In the genomic region with DNA sequence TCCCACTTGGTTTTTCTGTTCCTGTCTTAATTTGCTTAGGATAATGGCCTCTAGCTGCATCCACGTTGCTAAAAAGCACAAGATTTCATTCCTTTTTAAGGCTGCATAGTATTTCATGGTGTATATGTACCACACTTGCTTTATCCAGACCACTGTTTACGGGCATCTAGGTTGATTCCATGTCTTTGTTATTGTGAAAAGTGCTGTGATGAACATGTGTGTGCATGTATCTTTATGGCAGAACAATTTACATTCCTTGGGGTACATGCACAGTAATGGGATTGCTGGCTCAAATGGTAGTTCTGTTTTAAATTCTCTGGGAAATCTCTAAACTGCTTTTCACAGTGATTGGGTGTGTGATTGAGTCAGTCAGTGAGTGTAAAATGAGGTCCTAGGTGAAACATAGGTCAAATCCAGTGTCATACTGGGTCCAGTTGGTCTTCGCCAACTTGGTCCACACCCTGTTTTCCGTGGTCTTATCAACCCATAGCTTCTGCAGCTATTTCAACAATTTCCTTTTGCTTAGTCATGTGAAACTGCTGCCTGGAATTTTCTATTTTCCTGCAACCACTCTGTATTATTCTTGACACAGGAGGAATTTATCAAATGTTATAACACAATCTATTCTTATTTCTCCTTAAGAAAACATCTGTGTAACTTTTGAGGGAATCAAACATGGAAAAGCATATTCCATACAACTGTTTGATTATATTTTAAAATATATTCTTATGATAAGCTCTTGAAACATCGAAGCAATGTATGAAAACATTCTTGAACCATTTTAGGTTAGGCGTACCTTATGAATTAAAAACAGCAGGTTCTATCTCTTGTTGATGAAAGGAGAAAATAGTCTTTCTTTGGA, we compare ENCODE assay signal across 1 cellular context.
TF ChIP-seq lines count a peak whose summit lies in the region.

No MANE protein-coding gene starts in this region.

TF ChIP-seq in K562, 482 proteins besides CTCF, POLR2A, EP300 and RAD21 (continued from another document and continues in another):
- TF ChIP-seq ZNF75A (CRISPR knock-in tag; IDR thresholded peaks at IDR 0.05) (0 out of 2 replicates have a peak, but pooled peaks have one; percentile 8), SP2 (IDR thresholded peaks at IDR 0.05; ENCODE audit: extremely low read depth, low read depth, low read length, poor library complexity, severe bottlenecking) (no peak), MAZ (CRISPR knock-in tag; conservative IDR thresholded peaks at IDR 0.05 in 1 of 2, IDR thresholded peaks at IDR 0.05 in 1 of 2) (peak in 1 of 2 experiments; percentile 27; a peak in 1 of 4 replicates), RBM22 (IDR thresholded peaks at IDR 0.05; ENCODE audit: low read depth, low read length, poor library complexity, severe bottlenecking) (no peak), PREB (CRISPR knock-in tag; IDR thresholded peaks at IDR 0.05) (no peak), SMC3 (conservative IDR thresholded peaks at IDR 0.05; ENCODE audit: insufficient read depth, low read depth, low read length) (no peak), PRPF4 (IDR thresholded peaks at IDR 0.05; ENCODE audit: insufficient read depth, low read depth, low read length, poor library complexity, severe bottlenecking) (no peak), ZNF766 (CRISPR knock-in tag; conservative IDR thresholded peaks at IDR 0.05) (peak; percentile 75), ZNF77 (CRISPR knock-in tag; IDR thresholded peaks at IDR 0.05) (no peak), ARID3B (CRISPR knock-in tag; IDR thresholded peaks at IDR 0.05; ENCODE audit: borderline replicate concordance) (no peak), TBP (optimal IDR thresholded peaks at IDR 0.05; ENCODE audit: low read depth, low read length) (no peak), HINFP (tag; conservative IDR thresholded peaks at IDR 0.05; ENCODE audit: low read depth) (no peak), ZNF347 (CRISPR knock-in tag; IDR thresholded peaks at IDR 0.05; ENCODE audit: low read depth) (no peak), SRF (CRISPR knock-in tag; IDR thresholded peaks at IDR 0.05) (no peak), ATF7 (IDR thresholded peaks at IDR 0.05) (peak; percentile 80), FUS (optimal IDR thresholded peaks at IDR 0.05; ENCODE audit: low read depth, low read length) (no peak), ZFPM2 (CRISPR knock-in tag; IDR thresholded peaks at IDR 0.05) (no peak), ETV1 (tag; conservative IDR thresholded peaks at IDR 0.05; ENCODE audit: low read depth) (peak; percentile 65; the same call in 1 of the 2 replicates), ZNF134 (CRISPR knock-in tag; conservative IDR thresholded peaks at IDR 0.05) (no peak), ZBTB7A (IDR thresholded peaks at IDR 0.05; ENCODE audit: borderline replicate concordance, control insufficient read depth, low read depth, low read length) (no peak), ZBTB43 (CRISPR knock-in tag; IDR thresholded peaks at IDR 0.05) (no peak), SOX6 (IDR thresholded peaks at IDR 0.05) (peak; percentile 90), TAF1 (IDR thresholded peaks at IDR 0.05; ENCODE audit: control insufficient read depth, extremely low read depth, insufficient read depth, low read length, severe bottlenecking) (no peak), ZNF589 (CRISPR knock-in tag; IDR thresholded peaks at IDR 0.05; ENCODE audit: low read depth) (no peak), KDM1A (IDR thresholded peaks at IDR 0.05) (peak; percentile 100), PCBP1 (IDR thresholded peaks at IDR 0.05; ENCODE audit: low read depth, low read length, poor library complexity, severe bottlenecking) (no peak), BRD9 (IDR thresholded peaks at IDR 0.05; ENCODE audit: low read depth, partially characterized antibody) (peak; percentile 46), PTBP1 (IDR thresholded peaks at IDR 0.05; ENCODE audit: low read depth, low read length) (no peak), ZNF197 (CRISPR knock-in tag; IDR thresholded peaks at IDR 0.05; ENCODE audit: low read depth) (peak; percentile 72; the same call in 1 of the 2 replicates), HLTF (IDR thresholded peaks at IDR 0.05) (no peak), MEF2A (IDR thresholded peaks at IDR 0.05; ENCODE audit: control insufficient read depth, low read depth, low read length) (no peak), ARNT (IDR thresholded peaks at IDR 0.05) (peak in 1 of 2 experiments; percentile 87; a peak in 1 of 4 replicates), ZNF212 (CRISPR knock-in tag; IDR thresholded peaks at IDR 0.05) (no peak), SETDB1 (IDR thresholded peaks at IDR 0.05; ENCODE audit: low read length) (no peak), CXXC5 (CRISPR knock-in tag; IDR thresholded peaks at IDR 0.05) (peak; percentile 91), RBM14 (IDR thresholded peaks at IDR 0.05; ENCODE audit: borderline replicate concordance, insufficient read depth, low read depth, low read length) (no peak), TRIM28 (IDR thresholded peaks at IDR 0.05) (no peak), MEF2D (tag; conservative IDR thresholded peaks at IDR 0.05; ENCODE audit: low read depth) (0 out of 2 replicates have a peak, but pooled peaks have one; percentile 27), ATF2 (CRISPR knock-in tag; IDR thresholded peaks at IDR 0.05) (no peak), GATA2 (CRISPR knock-in tag; IDR thresholded peaks at IDR 0.05) (no peak), CHD4 (IDR thresholded peaks at IDR 0.05; ENCODE audit: insufficient read depth, insufficient replicate concordance, low read depth, low read length, poor library complexity, severe bottlenecking) (no peak), HDAC6 (IDR thresholded peaks at IDR 0.05; ENCODE audit: low read depth, low read length) (no peak), CHD2 (IDR thresholded peaks at IDR 0.05; ENCODE audit: low read depth, low read length) (no peak), GABPB2 (CRISPR knock-in tag; conservative IDR thresholded peaks at IDR 0.05) (no peak), SMARCC2 (IDR thresholded peaks at IDR 0.05; ENCODE audit: low read depth) (peak; percentile 90), DACH1 (IDR thresholded peaks at IDR 0.05; ENCODE audit: partially characterized antibody) (peak; percentile 75)
- TF ChIP-seq, protein P1, sequence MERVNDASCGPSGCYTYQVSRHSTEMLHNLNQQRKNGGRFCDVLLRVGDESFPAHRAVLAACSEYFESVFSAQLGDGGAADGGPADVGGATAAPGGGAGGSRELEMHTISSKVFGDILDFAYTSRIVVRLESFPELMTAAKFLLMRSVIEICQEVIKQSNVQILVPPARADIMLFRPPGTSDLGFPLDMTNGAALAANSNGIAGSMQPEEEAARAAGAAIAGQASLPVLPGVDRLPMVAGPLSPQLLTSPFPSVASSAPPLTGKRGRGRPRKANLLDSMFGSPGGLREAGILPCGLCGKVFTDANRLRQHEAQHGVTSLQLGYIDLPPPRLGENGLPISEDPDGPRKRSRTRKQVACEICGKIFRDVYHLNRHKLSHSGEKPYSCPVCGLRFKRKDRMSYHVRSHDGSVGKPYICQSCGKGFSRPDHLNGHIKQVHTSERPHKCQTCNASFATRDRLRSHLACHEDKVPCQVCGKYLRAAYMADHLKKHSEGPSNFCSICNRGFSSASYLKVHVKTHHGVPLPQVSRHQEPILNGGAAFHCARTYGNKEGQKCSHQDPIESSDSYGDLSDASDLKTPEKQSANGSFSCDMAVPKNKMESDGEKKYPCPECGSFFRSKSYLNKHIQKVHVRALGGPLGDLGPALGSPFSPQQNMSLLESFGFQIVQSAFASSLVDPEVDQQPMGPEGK (CRISPR knock-in tag; IDR thresholded peaks at IDR 0.05; ENCODE audit: borderline replicate concordance): no peak
- TF ChIP-seq, protein P2, sequence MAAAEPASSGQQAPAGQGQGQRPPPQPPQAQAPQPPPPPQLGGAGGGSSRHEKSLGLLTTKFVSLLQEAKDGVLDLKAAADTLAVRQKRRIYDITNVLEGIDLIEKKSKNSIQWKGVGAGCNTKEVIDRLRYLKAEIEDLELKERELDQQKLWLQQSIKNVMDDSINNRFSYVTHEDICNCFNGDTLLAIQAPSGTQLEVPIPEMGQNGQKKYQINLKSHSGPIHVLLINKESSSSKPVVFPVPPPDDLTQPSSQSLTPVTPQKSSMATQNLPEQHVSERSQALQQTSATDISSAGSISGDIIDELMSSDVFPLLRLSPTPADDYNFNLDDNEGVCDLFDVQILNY (CRISPR knock-in tag; IDR thresholded peaks at IDR 0.05): no peak
- TF ChIP-seq, protein P3, sequence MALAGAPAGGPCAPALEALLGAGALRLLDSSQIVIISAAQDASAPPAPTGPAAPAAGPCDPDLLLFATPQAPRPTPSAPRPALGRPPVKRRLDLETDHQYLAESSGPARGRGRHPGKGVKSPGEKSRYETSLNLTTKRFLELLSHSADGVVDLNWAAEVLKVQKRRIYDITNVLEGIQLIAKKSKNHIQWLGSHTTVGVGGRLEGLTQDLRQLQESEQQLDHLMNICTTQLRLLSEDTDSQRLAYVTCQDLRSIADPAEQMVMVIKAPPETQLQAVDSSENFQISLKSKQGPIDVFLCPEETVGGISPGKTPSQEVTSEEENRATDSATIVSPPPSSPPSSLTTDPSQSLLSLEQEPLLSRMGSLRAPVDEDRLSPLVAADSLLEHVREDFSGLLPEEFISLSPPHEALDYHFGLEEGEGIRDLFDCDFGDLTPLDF (CRISPR knock-in tag; IDR thresholded peaks at IDR 0.05): no peak
- TF ChIP-seq, protein P4, sequence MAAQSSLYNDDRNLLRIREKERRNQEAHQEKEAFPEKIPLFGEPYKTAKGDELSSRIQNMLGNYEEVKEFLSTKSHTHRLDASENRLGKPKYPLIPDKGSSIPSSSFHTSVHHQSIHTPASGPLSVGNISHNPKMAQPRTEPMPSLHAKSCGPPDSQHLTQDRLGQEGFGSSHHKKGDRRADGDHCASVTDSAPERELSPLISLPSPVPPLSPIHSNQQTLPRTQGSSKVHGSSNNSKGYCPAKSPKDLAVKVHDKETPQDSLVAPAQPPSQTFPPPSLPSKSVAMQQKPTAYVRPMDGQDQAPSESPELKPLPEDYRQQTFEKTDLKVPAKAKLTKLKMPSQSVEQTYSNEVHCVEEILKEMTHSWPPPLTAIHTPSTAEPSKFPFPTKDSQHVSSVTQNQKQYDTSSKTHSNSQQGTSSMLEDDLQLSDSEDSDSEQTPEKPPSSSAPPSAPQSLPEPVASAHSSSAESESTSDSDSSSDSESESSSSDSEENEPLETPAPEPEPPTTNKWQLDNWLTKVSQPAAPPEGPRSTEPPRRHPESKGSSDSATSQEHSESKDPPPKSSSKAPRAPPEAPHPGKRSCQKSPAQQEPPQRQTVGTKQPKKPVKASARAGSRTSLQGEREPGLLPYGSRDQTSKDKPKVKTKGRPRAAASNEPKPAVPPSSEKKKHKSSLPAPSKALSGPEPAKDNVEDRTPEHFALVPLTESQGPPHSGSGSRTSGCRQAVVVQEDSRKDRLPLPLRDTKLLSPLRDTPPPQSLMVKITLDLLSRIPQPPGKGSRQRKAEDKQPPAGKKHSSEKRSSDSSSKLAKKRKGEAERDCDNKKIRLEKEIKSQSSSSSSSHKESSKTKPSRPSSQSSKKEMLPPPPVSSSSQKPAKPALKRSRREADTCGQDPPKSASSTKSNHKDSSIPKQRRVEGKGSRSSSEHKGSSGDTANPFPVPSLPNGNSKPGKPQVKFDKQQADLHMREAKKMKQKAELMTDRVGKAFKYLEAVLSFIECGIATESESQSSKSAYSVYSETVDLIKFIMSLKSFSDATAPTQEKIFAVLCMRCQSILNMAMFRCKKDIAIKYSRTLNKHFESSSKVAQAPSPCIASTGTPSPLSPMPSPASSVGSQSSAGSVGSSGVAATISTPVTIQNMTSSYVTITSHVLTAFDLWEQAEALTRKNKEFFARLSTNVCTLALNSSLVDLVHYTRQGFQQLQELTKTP (IDR thresholded peaks at IDR 0.05; ENCODE audit: low read depth in 1 of 2, partially characterized antibody in 2 of 2): peak; percentile 51 to 78
